ENCODE assay signal across 8 cellular contexts in the genomic region with DNA sequence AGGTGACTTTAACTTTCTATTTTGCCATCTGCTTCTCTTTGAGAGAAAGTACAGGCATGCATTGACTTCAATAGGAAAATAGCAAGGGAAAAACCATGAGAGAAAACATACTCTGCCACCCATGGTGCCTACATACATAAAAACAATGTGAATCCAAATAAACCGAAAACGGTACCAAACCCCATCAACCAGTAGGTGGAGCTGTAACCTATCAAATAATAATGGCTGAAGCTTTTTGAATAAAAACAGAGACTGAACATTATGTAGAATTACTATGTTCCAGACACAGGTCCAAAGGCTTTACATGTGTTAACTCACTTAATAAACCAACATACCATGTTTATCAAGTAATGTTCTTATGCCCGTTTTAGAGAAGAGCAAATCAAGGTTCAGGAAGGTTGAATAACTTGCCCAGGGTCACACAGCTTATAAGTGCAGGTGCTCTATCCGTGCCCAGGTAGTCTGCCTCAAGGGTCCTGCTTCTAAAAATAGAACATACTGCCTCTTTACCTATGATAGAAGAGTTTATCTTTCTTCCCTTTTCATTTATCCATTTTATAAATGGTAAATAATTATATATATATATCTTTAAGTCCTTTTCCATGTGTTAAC.
DNase-seq lines count a peak whose midpoint lies in the region; ATAC-seq and TF ChIP-seq lines count a peak whose summit lies in the region.

No MANE protein-coding gene starts in this region.

- ATAC-seq in HG02973 (IDR thresholded peaks at IDR 0.05; ENCODE audit: unreplicated experiment) (peak; percentile 53), GM18511 (IDR thresholded peaks at IDR 0.05; ENCODE audit: unreplicated experiment) (no peak)

- no peaks in the 10 kb centered on the region for H3K27me3 ChIP-seq in uterus

- H3K27ac ChIP-seq in uterus: no peak overlapping the region

- no peaks in the 10 kb centered on the region for H3K4me1 Mint-ChIP-seq in brain

- no peaks in the 10 kb centered on the region for H3K27me3 Mint-ChIP-seq in brain

- no peaks in the 10 kb centered on the region for H3K36me3 Mint-ChIP-seq in brain

- H3K4me3 Mint-ChIP-seq in brain: no peak overlapping the region

- DNase-seq in A172 (ENCODE audit: low spot score) (peak; percentile 13), GM12864 (ENCODE audit: low read depth) (peak; percentile 18), NCI-H2196 treated with DMSO at 0.1 percent for 48 hours (lab: John Stamatoyannopoulos, UW; ENCODE audit: unreplicated experiment) (peak; percentile 29), kidney glomerular epithelial cell (lab: John Stamatoyannopoulos, UW) (peak; percentile 54), uterus (peak in 1 of 2 donors; percentile 33)

- H3K4me1 ChIP-seq in uterus: no peaks in the 10 kb centered on the region

- no peak for TF ChIP-seq POLR2A in uterus (IDR thresholded peaks at IDR 0.05)

- H3K9me3 Mint-ChIP-seq in brain: no peaks in the 10 kb centered on the region

- no peaks in the 10 kb centered on the region for H3K9me3 ChIP-seq in uterus

- H3K36me3 ChIP-seq in uterus: no peaks in the 10 kb centered on the region

- intact Hi-C loops in uterus (cut with DNase I; ENCODE audit: low total_unique reads): no loop called here

- peak overlapping the region in 2 of 5 experiments; percentile 11 to 31 for H3K27ac Mint-ChIP-seq in brain

- no peak overlapping the region for H3K4me3 ChIP-seq in GM12864 (ENCODE audit: low read depth, low read length)
- H3K4me3 ChIP-seq in uterus: no peak overlapping the region

- TF ChIP-seq CTCF in GM12864 (IDR thresholded peaks at IDR 0.05; ENCODE audit: low read depth, low read length, missing control alignments) (peak; percentile 58), brain (conservative IDR thresholded peaks at IDR 0.05) (peak; percentile 81 to 83), uterus (IDR thresholded peaks at IDR 0.05) (peak; percentile 66 to 75 (median 72))
